ENCODE assay signal across 15 cellular contexts in genomic region chr5:132203916-132204315, GRCh38. TPM values are rescaled to one million over a fixed set of nuclear protein-coding genes. Genes with fewer than 3 reads are reported as not detected.
DNase-seq lines count a peak whose midpoint lies in the region; ATAC-seq and TF ChIP-seq lines count a peak whose summit lies in the region.
"Had no signal": no experiment of that assay in that cellular context is flagged by ENCODE, and none has a peak within 500 bp of the region (broad histone marks: within the 10 kb centered on the region; RNA-seq: fewer than 3 reads in every experiment).

No MANE protein-coding gene starts in this region.

- H3K27ac ChIP-seq in right cardiac atrium (ENCODE audit: low read length) (peak overlapping the region; percentile 49), left lung (no peak overlapping the region)
- H3K27ac ChIP-seq: KMS-11, Peyer's patch had no signal

- H3K9me3 ChIP-seq in right cardiac atrium (ENCODE audit: control insufficient read depth, low read length) (no peaks in the 10 kb centered on the region), left lung (no peaks in the 10 kb centered on the region)
- H3K9me3 ChIP-seq: Peyer's patch had no signal

- peak in 1 of 3 donors; percentile 34 for DNase-seq in right cardiac atrium
- DNase-seq in left ventricle myocardium superior, result no peak
- peak; percentile 29 for DNase-seq in activated CD8-positive, alpha-beta memory T cell treated with anti-CD3 and anti-CD28 coated beads, Interleukin-2, amount 50 U/mL, for 48 hours
- peak; percentile 37 for DNase-seq in islet precursor cell
- DNase-seq in stimulated activated naive B cell treated with anti-CD40 and anti-IgM and Interleukin-4, amounts not matched to agents 10 μg/mL and 1 μg/mL and 100 μg/mL, for 72 hours, result no peak
- no peak for DNase-seq in left lung
- no peak for DNase-seq in HuH-7 (ENCODE audit: low spot score)
- DNase-seq in NCI-H2196 treated with DMSO at 0.1 percent for 48 hours (lab: John Stamatoyannopoulos, UW; ENCODE audit: unreplicated experiment), result no peak
- DNase-seq: ACHN; CD4-positive, alpha-beta memory T cell; NCI-H1092; NCI-H774; Peyer's patch; SIG-M5 had no signal

- H3K36me3 ChIP-seq in left lung, result peaks cover 0 to 39% of the 10 kb centered on the region in 2 donors

- H3K27me3 ChIP-seq in right cardiac atrium (ENCODE audit: control insufficient read depth, insufficient read depth) (no peaks in the 10 kb centered on the region), left lung (no peaks in the 10 kb centered on the region)
- H3K27me3 ChIP-seq: Peyer's patch had no signal

- no peak for ATAC-seq in right cardiac atrium
- no peak for ATAC-seq in left ventricle myocardium superior
- ATAC-seq in stimulated activated naive B cell treated with anti-CD40 and anti-IgM and Interleukin-4, amounts not matched to agents 10 μg/mL and 1 μg/mL and 100 μg/mL, for 72 hours (replicated peaks), result no peak
- ATAC-seq in left lung, result no peak

- H3K4me3 Mint-ChIP-seq in stimulated activated naive B cell treated with anti-CD40 and anti-IgM and Interleukin-4, amounts not matched to agents 10 μg/mL and 1 μg/mL and 100 μg/mL, for 72 hours, result no peak overlapping the region

- H3K27ac Mint-ChIP-seq in stimulated activated naive B cell treated with anti-CD40 and anti-IgM and Interleukin-4, amounts not matched to agents 10 μg/mL and 1 μg/mL and 100 μg/mL, for 72 hours, result peak overlapping the region; percentile 78

- peaks cover 0 to 10% of the 10 kb centered on the region in 2 donors for H3K27me3 Mint-ChIP-seq in stimulated activated naive B cell treated with anti-CD40 and anti-IgM and Interleukin-4, amounts not matched to agents 10 μg/mL and 1 μg/mL and 100 μg/mL, for 72 hours

- no peak overlapping the region for H3K4me3 ChIP-seq in right cardiac atrium (ENCODE audit: low read length)
- H3K4me3 ChIP-seq in left lung, result no peak overlapping the region
- H3K4me3 ChIP-seq: Peyer's patch had no signal

- TF ChIP-seq CTCF in left lung (IDR thresholded peaks at IDR 0.05), result no peak

- peaks cover 33 to 62% of the 10 kb centered on the region in 2 donors for H3K4me1 Mint-ChIP-seq in stimulated activated naive B cell treated with anti-CD40 and anti-IgM and Interleukin-4, amounts not matched to agents 10 μg/mL and 1 μg/mL and 100 μg/mL, for 72 hours
- H3K4me1 Mint-ChIP-seq: CD4-positive, alpha-beta memory T cell had no signal

- intact Hi-C loops in right cardiac atrium (cut with DNase I), result no loop called here
- intact Hi-C loops in left ventricle myocardium superior (cut with micrococcal nuclease), result no loop called here
- intact Hi-C loops in left lung (cut with DNase I), result no loop called here

- peaks cover 22% of the 10 kb centered on the region for H3K4me1 ChIP-seq in right cardiac atrium (ENCODE audit: control insufficient read depth, insufficient read depth, low read length)
- H3K4me1 ChIP-seq in left lung, result no peaks in the 10 kb centered on the region
- H3K4me1 ChIP-seq: Peyer's patch had no signal

- WGBS in right cardiac atrium, result 96% methylated on average over 6 of the region's 6 CpGs

- H3K9me3 Mint-ChIP-seq in stimulated activated naive B cell treated with anti-CD40 and anti-IgM and Interleukin-4, amounts not matched to agents 10 μg/mL and 1 μg/mL and 100 μg/mL, for 72 hours, result no peaks in the 10 kb centered on the region
- H3K9me3 Mint-ChIP-seq: CD4-positive, alpha-beta memory T cell had no signal

- peaks cover 23% of the 10 kb centered on the region in 2 donors for H3K36me3 Mint-ChIP-seq in stimulated activated naive B cell treated with anti-CD40 and anti-IgM and Interleukin-4, amounts not matched to agents 10 μg/mL and 1 μg/mL and 100 μg/mL, for 72 hours
- H3K36me3 Mint-ChIP-seq: CD4-positive, alpha-beta memory T cell had no signal

RNA-seq across cellular contexts. Expression of gene P4HA2, which starts 23.7 kb away (rescaled TPM):
- total RNA-seq in right cardiac atrium, result 100 to 1,000 TPM in 1 of 4 donors, 10 to 100 TPM in 3; 58.9 to 103 (median 71.8) TPM
- polyA plus RNA-seq in right cardiac atrium, result 51.9 TPM
- 78.4 TPM for total RNA-seq in left ventricle myocardium superior
- total RNA-seq in left lung, result 10 to 100 TPM; 58.5 to 81.9 TPM

RNA-seq across cellular contexts. Expression of gene PDLIM4, which starts 53.6 kb away (rescaled TPM):
- total RNA-seq in right cardiac atrium, result 100 to 1,000 TPM in 1 of 4 donors, 10 to 100 TPM in 3; 47.8 to 113 (median 54.3) TPM
- polyA plus RNA-seq in right cardiac atrium, result 35.0 TPM
- 3.8 TPM for total RNA-seq in left ventricle myocardium superior
- total RNA-seq in left lung, result 10 to 100 TPM in 1 of 2 donors, 1 to 10 TPM in 1; 7.7 to 13.5 TPM
- total RNA-seq: CD4-positive, alpha-beta memory T cell had no signal
- polyA plus RNA-seq: CD4-positive, alpha-beta memory T cell had no signal

Comparison
In these comparisons a context has a peak if more than half of its experiments do, and no peak if none do; other contexts are left out.
1. DNase-seq: peak in activated CD8-positive, alpha-beta memory T cell treated with anti-CD3 and anti-CD28 coated beads, Interleukin-2, amount 50 U/mL, for 48 hours (single experiment) and islet precursor cell (single experiment); none in left ventricle myocardium superior (single experiment), stimulated activated naive B cell treated with anti-CD40 and anti-IgM and Interleukin-4, amounts not matched to agents 10 μg/mL and 1 μg/mL and 100 μg/mL, for 72 hours (single experiment), left lung (0 of 2), HuH-7 (single experiment) and NCI-H2196 treated with DMSO at 0.1 percent for 48 hours (single experiment).